ENCODE assay signal across 22 cellular contexts in the genomic region with DNA sequence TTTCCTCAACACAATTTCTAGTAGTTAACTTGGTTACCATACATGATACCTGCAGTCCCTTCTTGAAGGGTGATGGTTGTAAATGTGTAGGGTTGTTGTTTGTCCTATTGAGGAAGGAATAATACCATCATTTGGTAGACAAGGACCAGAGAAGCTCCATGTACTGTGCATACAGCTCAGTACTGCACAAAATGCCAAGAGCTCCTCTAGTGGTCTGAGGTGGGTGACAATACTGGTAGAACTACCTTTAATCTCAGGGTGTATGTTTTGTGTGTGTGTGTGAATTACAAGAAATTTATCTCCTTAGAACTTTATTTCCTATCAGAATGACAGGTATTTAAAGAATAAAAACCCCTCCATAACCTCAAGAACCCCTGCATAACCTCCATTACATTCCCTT.
DNase-seq lines count a peak whose midpoint lies in the region; ATAC-seq and TF ChIP-seq lines count a peak whose summit lies in the region.
"Had no signal": no experiment of that assay in that cellular context is flagged by ENCODE, and none has a peak within 500 bp of the region (broad histone marks: within the 10 kb centered on the region; RNA-seq: fewer than 3 reads in every experiment).

No MANE protein-coding gene starts in this region.

- H3K9me2 ChIP-seq in Loucy (replicated peaks; ENCODE audit: low read depth, low read length), result no peaks in the 10 kb centered on the region

- no peaks in the 10 kb centered on the region for H3K9me3 Mint-ChIP-seq in osteocyte (ENCODE audit: unreplicated experiment)
- H3K9me3 Mint-ChIP-seq: activated naive CD8-positive, alpha-beta T cell treated with anti-CD3 and anti-CD28 coated beads, Interleukin-2, amount 10 ng/mL, durations not matched to agents 7 days and 5 days; activated T-cell treated with anti-CD3 and anti-CD28 coated beads, Interleukin-2, amount 50 U/mL, for 4 hours; memory B cell; natural killer cell treated with Interleukin-12 subunit alpha and Interleukin-12 subunit beta and Interleukin-15 and Interleukin-18, amount 100 ng/mL, for 72 hours had no signal

- no peaks in the 10 kb centered on the region for H3K79me2 ChIP-seq in Loucy (ENCODE audit: insufficient read depth, low read length)

- H3K9me3 ChIP-seq in Loucy (ENCODE audit: insufficient read depth, low read depth, low read length) (no peaks in the 10 kb centered on the region), WERI-Rb-1 (ENCODE audit: severe bottlenecking) (no peaks in the 10 kb centered on the region)
- H3K9me3 ChIP-seq: A549, heart right ventricle, upper lobe of right lung had no signal

- H3K4me2 ChIP-seq in Loucy (ENCODE audit: low read depth, low read length, poor library complexity, severe bottlenecking), result no peak overlapping the region
- H3K4me2 ChIP-seq: A549 had no signal

- TF ChIP-seq CTCF in Loucy (conservative IDR thresholded peaks at IDR 0.05; ENCODE audit: low read length) (peak; percentile 29), WERI-Rb-1 (IDR thresholded peaks at IDR 0.05; ENCODE audit: low read depth, low read length) (0 out of 2 replicates have a peak, but pooled peaks have one; percentile 15), osteocyte (IDR thresholded peaks at IDR 0.05) (peak; percentile 27)

- no peaks in the 10 kb centered on the region for H3K4me1 Mint-ChIP-seq in osteocyte (ENCODE audit: unreplicated experiment)
- H3K4me1 Mint-ChIP-seq: activated naive CD8-positive, alpha-beta T cell treated with anti-CD3 and anti-CD28 coated beads, Interleukin-2, amount 10 ng/mL, durations not matched to agents 7 days and 5 days; memory B cell had no signal

- no peaks in the 10 kb centered on the region for H3K27me3 Mint-ChIP-seq in osteocyte (ENCODE audit: unreplicated experiment)
- H3K27me3 Mint-ChIP-seq: activated naive CD8-positive, alpha-beta T cell treated with anti-CD3 and anti-CD28 coated beads, Interleukin-2, amount 10 ng/mL, durations not matched to agents 7 days and 5 days; memory B cell; natural killer cell treated with Interleukin-12 subunit alpha and Interleukin-12 subunit beta and Interleukin-15 and Interleukin-18, amount 100 ng/mL, for 72 hours had no signal

- ATAC-seq in GM21619 (IDR thresholded peaks at IDR 0.05; ENCODE audit: unreplicated experiment), result no peak
- ATAC-seq in GM18520 (IDR thresholded peaks at IDR 0.05; ENCODE audit: unreplicated experiment), result no peak
- ATAC-seq: activated T-cell treated with anti-CD3 and anti-CD28 coated beads, Interleukin-2, amount 50 U/mL, for 4 hours; heart right ventricle; natural killer cell treated with Interleukin-12 subunit alpha and Interleukin-12 subunit beta and Interleukin-15 and Interleukin-18, amount 100 ng/mL, for 72 hours; stimulated activated naive CD8-positive, alpha-beta T cell treated with anti-CD3 and anti-CD28 coated beads, Interleukin-15, Interleukin-2, amounts not matched to agents 100 U/mL and 50 U/mL, for 24 hours; upper lobe of right lung had no signal

- no peak overlapping the region for H3K4me3 ChIP-seq in Loucy (ENCODE audit: low read length, poor library complexity, severe bottlenecking)
- no peak overlapping the region for H3K4me3 ChIP-seq in WERI-Rb-1 (ENCODE audit: low read depth, low read length)
- H3K4me3 ChIP-seq: A549, heart right ventricle, SK-N-MC, upper lobe of right lung had no signal

- H3K27me3 ChIP-seq in Loucy (ENCODE audit: insufficient read depth, low read length, poor library complexity, severe bottlenecking) (no peaks in the 10 kb centered on the region), WERI-Rb-1 (ENCODE audit: insufficient read depth, low read depth, severe bottlenecking) (no peaks in the 10 kb centered on the region)
- H3K27me3 ChIP-seq: heart right ventricle, upper lobe of right lung had no signal

- H3F3A ChIP-seq in Loucy (ENCODE audit: low read depth), result no peaks in the 10 kb centered on the region

- no peak overlapping the region for H3K9ac ChIP-seq in Loucy (ENCODE audit: low read depth, low read length, poor library complexity, severe bottlenecking)

- no peaks in the 10 kb centered on the region for H3K4me1 ChIP-seq in Loucy (ENCODE audit: insufficient read depth, low read length, poor library complexity, severe bottlenecking)
- H3K4me1 ChIP-seq: A549, heart right ventricle, upper lobe of right lung had no signal

- H3K36me3 Mint-ChIP-seq in osteocyte (ENCODE audit: unreplicated experiment), result no peaks in the 10 kb centered on the region
- H3K36me3 Mint-ChIP-seq: activated naive CD8-positive, alpha-beta T cell treated with anti-CD3 and anti-CD28 coated beads, Interleukin-2, amount 10 ng/mL, durations not matched to agents 7 days and 5 days; memory B cell; natural killer cell treated with Interleukin-12 subunit alpha and Interleukin-12 subunit beta and Interleukin-15 and Interleukin-18, amount 100 ng/mL, for 72 hours had no signal

- peak; percentile 4 for DNase-seq in NCI-H2171 treated with DMSO at 0.1 percent for 48 hours (lab: John Stamatoyannopoulos, UW)
- no peak for DNase-seq in NCI-H2171 (lab: John Stamatoyannopoulos, UW)
- no peak for DNase-seq in WERI-Rb-1
- no peak for DNase-seq in osteocyte (ENCODE audit: extremely low spot score, unreplicated experiment)
- no peak for DNase-seq in activated T-cell treated with anti-CD3 and anti-CD28 coated beads for 4 hours
- DNase-seq: activated naive CD8-positive, alpha-beta T cell treated with anti-CD3 and anti-CD28 coated beads, Interleukin-2, amount 10 ng/mL, durations not matched to agents 7 days and 5 days; activated T-cell treated with anti-CD3 and anti-CD28 coated beads, Interleukin-2, amount 50 U/mL, for 4 hours; GOT3; heart right ventricle; kidney; NCI-H1092; NCI-H2227 treated with DMSO at 0.1 percent for 48 hours; stimulated activated CD4-positive, alpha-beta T cell treated with anti-CD3 and anti-CD28 coated beads, Interleukin-12 subunit alpha, Interleukin-12 subunit beta, amount 100 ng/mL, for 4 hours; stimulated activated naive CD8-positive, alpha-beta T cell treated with anti-CD3 and anti-CD28 coated beads, Interleukin-15, Interleukin-2, amounts not matched to agents 100 U/mL and 50 U/mL, for 24 hours; upper lobe of right lung had no signal

- H3K4me3 Mint-ChIP-seq in osteocyte (ENCODE audit: unreplicated experiment), result no peak overlapping the region
- H3K4me3 Mint-ChIP-seq: activated naive CD8-positive, alpha-beta T cell treated with anti-CD3 and anti-CD28 coated beads, Interleukin-2, amount 10 ng/mL, durations not matched to agents 7 days and 5 days; activated T-cell treated with anti-CD3 and anti-CD28 coated beads, Interleukin-2, amount 50 U/mL, for 4 hours; memory B cell; natural killer cell treated with Interleukin-12 subunit alpha and Interleukin-12 subunit beta and Interleukin-15 and Interleukin-18, amount 100 ng/mL, for 72 hours had no signal

- no peak overlapping the region for H3K27ac Mint-ChIP-seq in osteocyte (ENCODE audit: unreplicated experiment)
- H3K27ac Mint-ChIP-seq: activated naive CD8-positive, alpha-beta T cell treated with anti-CD3 and anti-CD28 coated beads, Interleukin-2, amount 10 ng/mL, durations not matched to agents 7 days and 5 days; memory B cell; natural killer cell treated with Interleukin-12 subunit alpha and Interleukin-12 subunit beta and Interleukin-15 and Interleukin-18, amount 100 ng/mL, for 72 hours had no signal

- H4K20me1 ChIP-seq in Loucy (ENCODE audit: insufficient read depth, low read length, poor library complexity, severe bottlenecking), result no peaks in the 10 kb centered on the region

- H3K36me3 ChIP-seq in Loucy (ENCODE audit: insufficient read depth, low read length) (no peaks in the 10 kb centered on the region), WERI-Rb-1 (no peaks in the 10 kb centered on the region)
- H3K36me3 ChIP-seq: heart right ventricle, upper lobe of right lung had no signal

- H3K27ac ChIP-seq in WERI-Rb-1, result no peak overlapping the region
- H3K27ac ChIP-seq: A549, heart right ventricle, SK-N-MC, upper lobe of right lung had no signal

- no peak overlapping the region for H2AFZ ChIP-seq in Loucy (ENCODE audit: low read length)
